ENCODE assay signal across 14 cellular contexts in the genomic region with DNA sequence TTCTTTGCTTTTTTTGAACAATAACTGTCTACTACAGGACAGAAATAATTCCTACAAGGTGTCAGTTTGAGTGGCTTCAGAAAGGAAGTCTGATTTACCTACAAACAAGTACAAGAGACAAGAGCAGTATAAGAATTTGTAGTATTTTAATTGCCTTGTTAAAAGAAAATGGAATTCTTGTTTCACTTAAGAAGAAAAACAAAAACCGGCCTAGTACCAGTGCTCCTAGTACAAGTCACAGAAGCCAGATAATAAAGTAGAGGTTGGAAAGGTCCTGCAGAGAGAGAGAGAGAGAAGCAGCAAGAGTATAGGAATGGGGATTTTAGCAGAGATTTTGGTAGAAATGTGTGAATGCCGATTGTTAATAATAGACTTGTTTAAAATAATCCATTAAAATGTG. TPM values are rescaled to one million over a fixed set of nuclear protein-coding genes. Genes with fewer than 3 reads are reported as not detected.
A peak's percentile ranks its signal among the peaks of the same experiment; 100 is the strongest.
DNase-seq lines count a peak whose midpoint lies in the region; ATAC-seq, FAIRE-seq and TF ChIP-seq lines count a peak whose summit lies in the region.
"Had no signal": no experiment of that assay in that cellular context is flagged by ENCODE, and none has a peak within 500 bp of the region (broad histone marks: within the 10 kb centered on the region; RNA-seq: fewer than 3 reads in every experiment).

No MANE protein-coding gene starts in this region.

- no peaks in the 10 kb centered on the region for H3K9me3 Mint-ChIP-seq in CD8-positive, alpha-beta T cell
- no peaks in the 10 kb centered on the region for H3K9me3 Mint-ChIP-seq in WTC11

- peaks cover 2% of the 10 kb centered on the region for H3K36me3 Mint-ChIP-seq in CD8-positive, alpha-beta T cell
- H3K36me3 Mint-ChIP-seq in WTC11: no peaks in the 10 kb centered on the region

- H3K9me3 ChIP-seq in A549 (no peaks in the 10 kb centered on the region), fibroblast of lung (ENCODE audit: control insufficient read depth, insufficient read depth, low read depth, low read length) (no peaks in the 10 kb centered on the region)
- no peaks in the 10 kb centered on the region for H3K9me3 ChIP-seq in CD8-positive, alpha-beta T cell (ENCODE audit: low read length)
- H3K9me3 ChIP-seq: gastroesophageal sphincter, HAP-1 had no signal

- POLR2A ChIA-PET in A549 (lab: Yijun Ruan, JAX): no interaction called here
- POLR2A ChIA-PET in CD8-positive, alpha-beta T cell (lab: Charles Lee): interaction anchor here (0.6 kb wide), 1 partner anchor 127 kb away, joined by 5 read pairs; no protein-coding TSS in a partner anchor
- POLR2A ChIA-PET in WTC11 (lab: Charles Lee): no interaction called here

- TF ChIP-seq RAD21 in A549 (conservative IDR thresholded peaks at IDR 0.05 in 1 of 2, IDR thresholded peaks at IDR 0.05 in 1 of 2): no peak

- no peak overlapping the region for H2AFZ ChIP-seq in fibroblast of lung (ENCODE audit: low read length)

- ATAC-seq in A549 (no peak), WTC11 (no peak; the same call in 1 of the 2 replicates), GM21360 (IDR thresholded peaks at IDR 0.05; ENCODE audit: unreplicated experiment) (no peak), HG02798 (IDR thresholded peaks at IDR 0.05; ENCODE audit: poor library complexity, unreplicated experiment) (no peak)
- no peak for ATAC-seq in CD8-positive, alpha-beta T cell
- ATAC-seq: gastroesophageal sphincter, sciatic nerve had no signal

- H3K4me2 ChIP-seq in A549: peak overlapping the region; percentile 46
- H3K4me2 ChIP-seq in fibroblast of lung (ENCODE audit: extremely low read depth, insufficient read depth, low read length): peak overlapping the region; percentile 16

- FAIRE-seq in A549 (lab: Jason Lieb, UNC): no peak

- H3K4me1 ChIP-seq in A549: peaks cover 74% of the 10 kb centered on the region
- H3K4me1 ChIP-seq in CD8-positive, alpha-beta T cell (ENCODE audit: insufficient read depth, low read length): peaks cover 78% of the 10 kb centered on the region
- H3K4me1 ChIP-seq in fibroblast of lung (ENCODE audit: control insufficient read depth, extremely low read depth, insufficient read depth, low read length): peaks cover 4% of the 10 kb centered on the region

- no peak overlapping the region for H3K27ac ChIP-seq in A549
- no peak overlapping the region for H3K27ac ChIP-seq in CD8-positive, alpha-beta T cell (ENCODE audit: low read depth, low read length)
- H3K27ac ChIP-seq in fibroblast of lung (ENCODE audit: insufficient read depth, low read length): no peak overlapping the region
- H3K27ac ChIP-seq: C4-2B had no signal

- intact Hi-C loops in CD8-positive, alpha-beta T cell (cut with DNase I, micrococcal nuclease): no loop called here

- peaks cover 95% of the 10 kb centered on the region for H3K79me2 ChIP-seq in fibroblast of lung (ENCODE audit: control insufficient read depth, insufficient read depth, low read length)

- peak overlapping the region; percentile 58 for H3K27ac Mint-ChIP-seq in CD8-positive, alpha-beta T cell
- H3K27ac Mint-ChIP-seq in WTC11: peak overlapping the region; percentile 7; the same call in 1 of the 2 replicates

- peaks cover 10% of the 10 kb centered on the region for H4K20me1 ChIP-seq in fibroblast of lung (ENCODE audit: control insufficient read depth, extremely low read depth, insufficient read depth, low read length)

- no peak for TF ChIP-seq EP300 in A549 (IDR thresholded peaks at IDR 0.05)

- H3K4me3 Mint-ChIP-seq in CD8-positive, alpha-beta T cell: peak overlapping the region; percentile 26
- H3K4me3 Mint-ChIP-seq in WTC11: no peak overlapping the region

- TF ChIP-seq CTCF in A549 (IDR thresholded peaks at IDR 0.05): no peak
- TF ChIP-seq CTCF in CD8-positive, alpha-beta T cell (IDR thresholded peaks at IDR 0.05): no peak
- TF ChIP-seq CTCF in WTC11 (IDR thresholded peaks at IDR 0.05): no peak
- TF ChIP-seq CTCF in fibroblast of lung (conservative IDR thresholded peaks at IDR 0.05 in 1 of 2, IDR thresholded peaks at IDR 0.05 in 1 of 2; ENCODE audit: low read depth in 1 of 2, low read length in 2 of 2): no peak

- CTCF ChIA-PET in A549 (lab: Yijun Ruan, JAX) (interaction anchor here (1.8 kb wide), 1 partner anchor 108 kb away, joined by 7 read pairs; no protein-coding TSS in a partner anchor), WTC11 (lab: Charles Lee) (no interaction called here)
- CTCF ChIA-PET in CD8-positive, alpha-beta T cell (lab: Charles Lee): interaction anchor here (0.5 to 1.9 kb wide), 2 partner anchors 9 to 29 kb away, joined by 3 to 4 read pairs; no protein-coding TSS in a partner anchor

- H3K4me3 ChIP-seq in A549: no peak overlapping the region
- no peak overlapping the region for H3K4me3 ChIP-seq in CD8-positive, alpha-beta T cell (ENCODE audit: low read depth, low read length)
- H3K4me3 ChIP-seq in fibroblast of lung (replicated peaks in 1 of 4; ENCODE audit: control extremely low read depth in 1 of 4, insufficient read depth in 1 of 4, low read depth in 3 of 4, low read length in 4 of 4): no peak overlapping the region
- H3K4me3 ChIP-seq: gastroesophageal sphincter, HAP-1 had no signal

- H3K9ac ChIP-seq in fibroblast of lung (ENCODE audit: insufficient read depth, low read length): no peak overlapping the region

- DNase-seq in A549 (ENCODE audit: low read depth in 1 of 2, low spot score in 1 of 2) (no peak), WTC11 (ENCODE audit: low spot score) (no peak), fibroblast of lung (ENCODE audit: low read depth in 2 of 2) (no peak), COLO829 (ENCODE audit: low spot score) (no peak)
- no peak for DNase-seq in CD8-positive, alpha-beta T cell
- DNase-seq in effector CD4-positive, alpha-beta T cell: no peak
- DNase-seq: islet precursor cell, substantia nigra had no signal

- 48% methylated on average over 2 of the region's 2 CpGs for WGBS in A549 (ENCODE audit: missing lambda C conversion rate)

- H3K36me3 ChIP-seq in CD8-positive, alpha-beta T cell (ENCODE audit: insufficient read depth, low read length): no peaks in the 10 kb centered on the region
- H3K36me3 ChIP-seq in fibroblast of lung (ENCODE audit: control insufficient read depth, insufficient read depth, low read length): no peaks in the 10 kb centered on the region
- H3K36me3 ChIP-seq: gastroesophageal sphincter, HAP-1 had no signal

- TF ChIP-seq POLR2A in A549 (IDR thresholded peaks at IDR 0.05; ENCODE audit: low read length): no peak

- no peaks in the 10 kb centered on the region for H3K27me3 ChIP-seq in CD8-positive, alpha-beta T cell (ENCODE audit: insufficient read depth, low read length)
- H3K27me3 ChIP-seq in fibroblast of lung (ENCODE audit: control insufficient read depth, insufficient read depth, low read length): no peaks in the 10 kb centered on the region
- H3K27me3 ChIP-seq: gastroesophageal sphincter had no signal

- H3K4me1 Mint-ChIP-seq in CD8-positive, alpha-beta T cell (ENCODE audit: low read depth): peaks cover 78% of the 10 kb centered on the region
- H3K4me1 Mint-ChIP-seq in WTC11: peaks cover 63% of the 10 kb centered on the region

- no peaks in the 10 kb centered on the region for H3K27me3 Mint-ChIP-seq in CD8-positive, alpha-beta T cell (ENCODE audit: low read depth)
- H3K27me3 Mint-ChIP-seq in WTC11 (ENCODE audit: low read depth): no peaks in the 10 kb centered on the region

TF ChIP-seq in A549, 52 proteins besides CTCF, POLR2A, EP300 and RAD21:
- TF ChIP-seq FOSL2 (IDR thresholded peaks at IDR 0.05) (no peak), FOSL2 (CRISPR knock-in tag; IDR thresholded peaks at IDR 0.05) (no peak)
TF ChIP-seq in A549: peak in this region for 0.

TF ChIP-seq in WTC11, 78 proteins besides CTCF, POLR2A, EP300 and RAD21 (continues in another document):
- TF ChIP-seq NFYB (CRISPR knock-in tag; conservative IDR thresholded peaks at IDR 0.05; ENCODE audit: low read depth): no peak
- TF ChIP-seq OVOL2 (CRISPR knock-in tag; IDR thresholded peaks at IDR 0.05; ENCODE audit: borderline replicate concordance): no peak
- TF ChIP-seq SP1 (CRISPR knock-in tag; conservative IDR thresholded peaks at IDR 0.05): no peak
- no peak for TF ChIP-seq TEAD1 (CRISPR knock-in tag; IDR thresholded peaks at IDR 0.05)
- no peak for TF ChIP-seq TEAD4 (CRISPR knock-in tag; IDR thresholded peaks at IDR 0.05)
- no peak for TF ChIP-seq ZNF121 (CRISPR knock-in tag; IDR thresholded peaks at IDR 0.05)
- TF ChIP-seq GRHL2 (CRISPR knock-in tag; IDR thresholded peaks at IDR 0.05; ENCODE audit: insufficient replicate concordance, severe bottlenecking): no peak
- no peak for TF ChIP-seq IRF2 (CRISPR knock-in tag; IDR thresholded peaks at IDR 0.05; ENCODE audit: borderline replicate concordance, low read depth)
- no peak for TF ChIP-seq FOXP1 (CRISPR knock-in tag; IDR thresholded peaks at IDR 0.05; ENCODE audit: borderline replicate concordance)
- no peak for TF ChIP-seq ZNF263 (CRISPR knock-in tag; IDR thresholded peaks at IDR 0.05; ENCODE audit: low read depth)

RNA-seq across cellular contexts. Expression of a gene that starts 6.4 kb away (rescaled TPM):
- 49.0 and 49.6 TPM in 2 replicates for polyA plus RNA-seq in A549 (2011; rRNA removed)
- polyA plus RNA-seq in A549 (2012; cell fraction: cytosol; rRNA removed): 10.7 and 13.9 TPM in 2 replicates
- polyA plus RNA-seq in A549 (2012; cell fraction: nucleus; rRNA removed): 3.6 and 5.0 TPM in 2 replicates
- 23.0 to 25.0 TPM (median 23.1 TPM) in 3 replicates for polyA plus RNA-seq in A549 (2017; fragmentation: RNase III; extraction: RNeasy Plus Mini Kit Qiagen cat#74134 plus additional on column Dnase treatment)
- polyA minus RNA-seq in A549 (2011; rRNA and poly(A)+ RNA removed): 30.8 and 31.9 TPM in 2 replicates
- total RNA-seq in CD8-positive, alpha-beta T cell: 100 to 1,000 TPM; 129 to 132 TPM
- total RNA-seq in WTC11 (2021): 45.3 to 55.6 TPM (median 47.2 TPM) in 3 replicates
- 18.7 and 27.2 TPM in 2 replicates for total RNA-seq in fibroblast of lung
- polyA plus RNA-seq in fibroblast of lung: 41.4 and 49.7 TPM in 2 replicates
- 23.5 and 27.1 TPM in 2 replicates for polyA plus RNA-seq in fibroblast of lung (2012)
- 10.9 and 13.9 TPM in 2 replicates for polyA minus RNA-seq in fibroblast of lung (ENCODE audit: low replicate concordance)
